ENCODE assay signal across 26 cellular contexts in the genomic region with DNA sequence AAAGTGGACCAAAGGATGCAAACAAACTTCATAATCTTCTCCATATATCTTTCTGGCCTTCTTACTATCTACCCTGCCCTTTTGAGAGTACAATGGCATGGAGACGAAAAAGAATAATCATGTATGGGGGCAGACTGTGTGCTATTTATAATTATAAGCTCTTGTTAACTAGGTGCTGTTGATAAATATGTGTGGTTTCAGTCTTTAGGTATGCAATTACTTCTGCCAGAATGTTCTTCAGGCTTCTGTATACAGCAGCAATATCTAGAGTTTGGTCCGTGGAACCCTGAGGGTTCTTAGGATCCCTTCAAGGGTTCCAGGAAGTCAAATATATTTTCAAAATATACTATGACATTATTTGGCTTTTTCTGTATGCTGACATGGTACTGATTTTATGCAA. TPM values are rescaled to one million over a fixed set of nuclear protein-coding genes. Genes with fewer than 3 reads are reported as not detected.
DNase-seq lines count a peak whose midpoint lies in the region; ATAC-seq and TF ChIP-seq lines count a peak whose summit lies in the region.
"Had no signal": no experiment of that assay in that cellular context is flagged by ENCODE, and none has a peak within 500 bp of the region (broad histone marks: within the 10 kb centered on the region; RNA-seq: fewer than 3 reads in every experiment).

No MANE protein-coding gene starts in this region.

- dilution Hi-C loops in IMR-90 (cut with HindIII; ENCODE audit: low sequenced_read_pairs, unreplicated experiment) = no loop called here

- DNase-seq in heart left ventricle (no peak), right atrium auricular region (ENCODE audit: low spot score) (no peak), left ventricle myocardium inferior (no peak), right cardiac atrium (no peak), IMR-90 (no peak), smooth muscle cell (lab: John Stamatoyannopoulos, UW; ENCODE audit: unreplicated experiment) (no peak), HT-29 (ENCODE audit: low spot score) (no peak)
- DNase-seq: 8988T; ACHN; BE2C; C1 segment of cervical spinal cord; CD4-positive, alpha-beta memory T cell; CD4-positive, CD25-positive, alpha-beta regulatory T cell; CD8-positive, alpha-beta memory T cell; COR-L47; DMS 273 treated with DMSO at 0.1 percent for 48 hours; DMS153; DMS53; DMS79; DND-41; EL; GDM1 had no signal

- H2AK5ac ChIP-seq in IMR-90 (ENCODE audit: low read depth, low read length) = no peak overlapping the region

- no peak for TF ChIP-seq RAD21 in IMR-90 (IDR thresholded peaks at IDR 0.05; ENCODE audit: low read length)

- POLR2A ChIA-PET in IMR-90 (lab: Charles Lee; ENCODE audit: unreplicated experiment) = no interaction called here

- H4K20me1 ChIP-seq in IMR-90 (ENCODE audit: insufficient read depth, low read length) (no peaks in the 10 kb centered on the region), smooth muscle cell (ENCODE audit: low read depth) (no peaks in the 10 kb centered on the region)
- H4K20me1 ChIP-seq: BLaER1 had no signal

- H3F3A ChIP-seq in smooth muscle cell (ENCODE audit: low read depth) = peaks cover 4% of the 10 kb centered on the region

- H4K8ac ChIP-seq in IMR-90 (ENCODE audit: low read depth in 2 of 2, low read length in 2 of 2) = no peak overlapping the region

- peak overlapping the region; percentile 37; the same call in 1 of the 2 replicates for H2BK120ac ChIP-seq in IMR-90 (ENCODE audit: low read depth, low read length)

- H3K27ac ChIP-seq in heart left ventricle (peak overlapping the region in 11 of 12 donors; percentile 4 to 87 (median 70)), right atrium auricular region (peak overlapping the region in 1 of 2 donors; percentile 81), left ventricle myocardium inferior (replicated peaks) (peak overlapping the region; percentile 78), right cardiac atrium (ENCODE audit: low read length) (no peak overlapping the region), IMR-90 (ENCODE audit: insufficient read depth, low read length) (no peak overlapping the region), smooth muscle cell (ENCODE audit: low read depth) (no peak overlapping the region)
- H3K27ac ChIP-seq: BLaER1 had no signal

- no peak overlapping the region for H2BK5ac ChIP-seq in IMR-90 (ENCODE audit: low read depth, low read length, poor library complexity, severe bottlenecking)

- H3K9me1 ChIP-seq in IMR-90 (ENCODE audit: insufficient read depth, low read length) = no peaks in the 10 kb centered on the region; the same call in 1 of the 2 replicates

- H3K9ac ChIP-seq in IMR-90 (ENCODE audit: low read depth, low read length) = no peak overlapping the region
- H3K9ac ChIP-seq in smooth muscle cell (ENCODE audit: low read depth) = no peak overlapping the region
- H3K9ac ChIP-seq: BLaER1 had no signal

- H3K4me1 ChIP-seq in heart left ventricle = peaks cover 0 to 33% (median 11%) of the 10 kb centered on the region in 12 donors
- no peaks in the 10 kb centered on the region for H3K4me1 ChIP-seq in right atrium auricular region
- peaks cover 34% of the 10 kb centered on the region for H3K4me1 ChIP-seq in left ventricle myocardium inferior
- H3K4me1 ChIP-seq in right cardiac atrium (ENCODE audit: control insufficient read depth, insufficient read depth, low read length) = no peaks in the 10 kb centered on the region
- peaks cover 4% of the 10 kb centered on the region; the same call in 1 of the 2 replicates for H3K4me1 ChIP-seq in IMR-90 (ENCODE audit: control insufficient read depth, insufficient read depth, low read length)
- peaks cover 27% of the 10 kb centered on the region for H3K4me1 ChIP-seq in smooth muscle cell (ENCODE audit: low read depth)
- H3K4me1 ChIP-seq: BLaER1 had no signal

- no peak overlapping the region for H2AFZ ChIP-seq in IMR-90 (replicated peaks; ENCODE audit: low read length, poor library complexity)
- H2AFZ ChIP-seq in smooth muscle cell (ENCODE audit: low read depth) = peak overlapping the region; percentile 51

- H3K56ac ChIP-seq in IMR-90 (ENCODE audit: extremely low read depth, insufficient read depth, low read length) = no peak overlapping the region

- H3K18ac ChIP-seq in IMR-90 (ENCODE audit: low read depth, low read length) = no peak overlapping the region

- peak; percentile 22 to 59 (median 36) for ATAC-seq in heart left ventricle
- ATAC-seq in right cardiac atrium = no peak
- ATAC-seq in IMR-90 (ENCODE audit: low read depth) = no peak
- ATAC-seq: GM12878 had no signal

- in situ Hi-C loops in IMR-90 (cut with MboI; ENCODE audit: low sequenced_read_pairs) = no loop called here

- WGBS in heart left ventricle, 4 donors = 44 to 61% (median 46%) methylated on average over 2 of the region's 2 CpGs
- WGBS in right cardiac atrium = 62% methylated on average over 2 of the region's 2 CpGs
- WGBS in IMR-90 (ENCODE audit: extremely low coverage in 2 of 2, insufficient read length in 1 of 2), 2 experiments = no CpG with 5 or more reads among the region's 2 CpGs
- 95% methylated on average over 2 of the region's 2 CpGs for WGBS in smooth muscle cell (ENCODE audit: low lambda C conversion rate)

- H3K4ac ChIP-seq in IMR-90 (ENCODE audit: low read depth, low read length) = no peak overlapping the region

- H3K23ac ChIP-seq in IMR-90 (ENCODE audit: low read depth, low read length) = no peak overlapping the region

- no peaks in the 10 kb centered on the region for H3K79me2 ChIP-seq in smooth muscle cell (ENCODE audit: low read depth)

- H3K4me3 ChIP-seq in heart left ventricle (no peak overlapping the region), right atrium auricular region (no peak overlapping the region), left ventricle myocardium inferior (no peak overlapping the region), right cardiac atrium (ENCODE audit: low read length) (no peak overlapping the region), IMR-90 (ENCODE audit: insufficient read depth, low read depth, low read length) (no peak overlapping the region), smooth muscle cell (no peak overlapping the region)
- H3K4me3 ChIP-seq: BLaER1, GM12878 had no signal

- H2AK9ac ChIP-seq in IMR-90 (replicated peaks; ENCODE audit: low read depth, low read length, poor library complexity) = no peak overlapping the region

- no peak overlapping the region for H2BK20ac ChIP-seq in IMR-90 (ENCODE audit: low read depth, low read length)

- intact Hi-C loops in heart left ventricle (cut with DNase I) = loop anchor here in 1 of 10 donors (10.0 kb wide), 1 partner anchor 289 kb away; no protein-coding TSS in a partner anchor
- intact Hi-C loops in left ventricle myocardium inferior (cut with micrococcal nuclease) = no loop called here
- intact Hi-C loops in right cardiac atrium (cut with DNase I) = no loop called here
- intact Hi-C loops in IMR-90 (cut with micrococcal nuclease) = no loop called here

- CTCF ChIA-PET in IMR-90 (lab: Yijun Ruan, JAX) = no interaction called here

- TF ChIP-seq POLR2A in heart left ventricle (IDR thresholded peaks at IDR 0.05) = no peak
- TF ChIP-seq POLR2A in IMR-90 (IDR thresholded peaks at IDR 0.05; ENCODE audit: low read depth, low read length) = no peak

- no peak overlapping the region for H4K5ac ChIP-seq in IMR-90 (ENCODE audit: low read depth, low read length)

- no peak overlapping the region for H2BK15ac ChIP-seq in IMR-90 (ENCODE audit: low read depth, low read length)

- H3K27me3 ChIP-seq in heart left ventricle = no peaks in the 10 kb centered on the region
- H3K27me3 ChIP-seq in right atrium auricular region = no peaks in the 10 kb centered on the region
- H3K27me3 ChIP-seq in left ventricle myocardium inferior (ENCODE audit: low read depth) = no peaks in the 10 kb centered on the region
- no peaks in the 10 kb centered on the region for H3K27me3 ChIP-seq in right cardiac atrium (ENCODE audit: control insufficient read depth, insufficient read depth)
- no peaks in the 10 kb centered on the region for H3K27me3 ChIP-seq in IMR-90 (ENCODE audit: control insufficient read depth, insufficient read depth, low read length)
- no peaks in the 10 kb centered on the region for H3K27me3 ChIP-seq in smooth muscle cell (ENCODE audit: low read depth)
- H3K27me3 ChIP-seq: BE2C, BLaER1 had no signal

- H3K14ac ChIP-seq in IMR-90 (replicated peaks; ENCODE audit: low read depth, low read length) = no peak overlapping the region

- no peaks in the 10 kb centered on the region for H3K9me3 ChIP-seq in heart left ventricle
- H3K9me3 ChIP-seq in right atrium auricular region = no peaks in the 10 kb centered on the region
- H3K9me3 ChIP-seq in left ventricle myocardium inferior (replicated peaks) = no peaks in the 10 kb centered on the region
- no peaks in the 10 kb centered on the region for H3K9me3 ChIP-seq in right cardiac atrium (ENCODE audit: control insufficient read depth, low read length)
- no peaks in the 10 kb centered on the region for H3K9me3 ChIP-seq in IMR-90 (ENCODE audit: control insufficient read depth, insufficient read depth, low read length)
- no peaks in the 10 kb centered on the region for H3K9me3 ChIP-seq in smooth muscle cell (replicated peaks; ENCODE audit: low read depth)
- H3K9me3 ChIP-seq: BE2C, BLaER1 had no signal

- no peaks in the 10 kb centered on the region for H3K36me3 ChIP-seq in heart left ventricle
- no peaks in the 10 kb centered on the region for H3K36me3 ChIP-seq in right atrium auricular region
- no peaks in the 10 kb centered on the region for H3K36me3 ChIP-seq in left ventricle myocardium inferior
- H3K36me3 ChIP-seq in IMR-90 (ENCODE audit: control insufficient read depth, insufficient read depth, low read length) = no peaks in the 10 kb centered on the region
- H3K36me3 ChIP-seq in smooth muscle cell (ENCODE audit: low read depth) = no peaks in the 10 kb centered on the region
- H3K36me3 ChIP-seq: BE2C, BLaER1 had no signal

- H3K4me2 ChIP-seq in IMR-90 (ENCODE audit: low read depth, low read length) (no peak overlapping the region), smooth muscle cell (no peak overlapping the region)
- H3K4me2 ChIP-seq: BLaER1 had no signal

- H4K91ac ChIP-seq in IMR-90 (ENCODE audit: insufficient read depth, low read depth, low read length) = no peak overlapping the region

- TF ChIP-seq CTCF in heart left ventricle (IDR thresholded peaks at IDR 0.05) (no peak), right atrium auricular region (IDR thresholded peaks at IDR 0.05) (no peak), left ventricle myocardium inferior (IDR thresholded peaks at IDR 0.05; ENCODE audit: borderline replicate concordance) (no peak), IMR-90 (conservative IDR thresholded peaks at IDR 0.05; ENCODE audit: low read depth, low read length) (no peak), smooth muscle cell (IDR thresholded peaks at IDR 0.05; ENCODE audit: borderline replicate concordance, insufficient read depth, poor library complexity, severe bottlenecking) (no peak)

- no peaks in the 10 kb centered on the region for H3K79me1 ChIP-seq in IMR-90 (ENCODE audit: low read depth in 1 of 2, low read length in 2 of 2)

- no TSS peak for BruUV-seq in IMR-90 (replicated peaks; lab: Mats Ljungman, UMichigan)

RNA-seq across cellular contexts. Expression of a gene that starts 20.5 kb away (rescaled TPM):
- total RNA-seq in heart left ventricle (10 to 100 TPM in 3 of 9 donors, 1 to 10 TPM in 6; 4.7 to 18.8 (median 9.0) TPM), right atrium auricular region (1 to 10 TPM; 1.7 to 6.3 TPM), left ventricle myocardium inferior (15.3 TPM), right cardiac atrium (10 to 100 TPM in 2 of 4 donors, 1 to 10 TPM in 2; 6.9 to 13.3 (median 8.9) TPM), IMR-90 (2012; rRNA removed) (9.9 and 10.6 TPM in 2 replicates), smooth muscle cell (6.7 and 8.3 TPM in 2 replicates)
- polyA plus RNA-seq in heart left ventricle (1 to 10 TPM; 4.0 to 5.2 TPM), right cardiac atrium (7.5 TPM), IMR-90 (2012; rRNA removed) (45.2 and 52.9 TPM in 2 replicates), smooth muscle cell (13.2 and 19.4 TPM in 2 replicates)
- polyA plus RNA-seq in IMR-90 (2012; cell fraction: cytosol; rRNA removed) = 21.4 and 25.6 TPM in 2 replicates
- polyA plus RNA-seq in IMR-90 (2012; cell fraction: nucleus; rRNA removed; ENCODE audit: low replicate concordance) = 9.8 and 36.9 TPM in 2 replicates
- not detected in 2 replicates for total RNA-seq in HT-29 (2014; rRNA removed; shearing (Covaris generic))
- total RNA-seq: A673; CD4-positive, alpha-beta memory T cell; CD4-positive, CD25-positive, alpha-beta regulatory T cell; CD8-positive, alpha-beta memory T cell; G401; GM12878 had no signal
- polyA plus RNA-seq: CD4-positive, alpha-beta memory T cell; CD4-positive, CD25-positive, alpha-beta regulatory T cell; CD8-positive, alpha-beta memory T cell; GM12878 had no signal

Comparison
In these comparisons a context has a peak if more than half of its experiments do, and no peak if none do; other contexts are left out.
1. ATAC-seq: peak in heart left ventricle (4 of 4); none in right cardiac atrium (0 of 2) and IMR-90 (single experiment).
2. H3K27ac ChIP-seq: peak in heart left ventricle (11 of 12) and left ventricle myocardium inferior (single experiment); none in right cardiac atrium (single experiment), IMR-90 (single experiment) and smooth muscle cell (single experiment).